ENCODE assay signal across 11 cellular contexts in genomic region chr1:226676381-226676780, GRCh38.
DNase-seq lines count a peak whose midpoint lies in the region; ATAC-seq lines count a peak whose summit lies in the region.
"Had no signal": no experiment of that assay in that cellular context is flagged by ENCODE, and none has a peak within 500 bp of the region (broad histone marks: within the 10 kb centered on the region; RNA-seq: fewer than 3 reads in every experiment).

No MANE protein-coding gene starts in this region.

- peak overlapping the region; percentile 26 for H3K4me3 Mint-ChIP-seq in T-helper 1 cell treated with Interleukin-12 subunit alpha and Interleukin-12 subunit beta and Interleukin-4 antibody, amounts not matched to agents 30 μg/mL and 1 μg/mL, for 36 hours
- peak overlapping the region; percentile 73 for H3K4me3 Mint-ChIP-seq in T-helper 2 cell treated with Interferon-gamma antibody and Interleukin-4, amounts not matched to agents 5 μg/mL and 100 μg/mL, for 36 hours

- H3K36me3 Mint-ChIP-seq in T-helper 1 cell treated with Interleukin-12 subunit alpha and Interleukin-12 subunit beta and Interleukin-4 antibody, amounts not matched to agents 30 μg/mL and 1 μg/mL, for 36 hours (ENCODE audit: low read depth): peaks cover 11% of the 10 kb centered on the region
- H3K36me3 Mint-ChIP-seq in T-helper 2 cell treated with Interferon-gamma antibody and Interleukin-4, amounts not matched to agents 5 μg/mL and 100 μg/mL, for 36 hours (ENCODE audit: low read depth): peaks cover 22% of the 10 kb centered on the region

- no peak for DNase-seq in T-helper 1 cell
- no peak for DNase-seq in T-helper 2 cell treated with Interferon-gamma antibody and Interleukin-4, amounts not matched to agents 5 μg/mL and 100 μg/mL, for 36 hours (ENCODE audit: low spot score)
- peak; percentile 35 for DNase-seq in fibroblast of peridontal ligament (ENCODE audit: extremely low read depth)
- DNase-seq in NCI-H526 treated with DMSO at 0.1 percent for 48 hours (lab: John Stamatoyannopoulos, UW): no peak
- no peak for DNase-seq in EL
- DNase-seq: NCI-H774 had no signal

- peaks cover 0 to 2% of the 10 kb centered on the region in 2 donors for H3K36me3 ChIP-seq in stomach smooth muscle (ENCODE audit: control insufficient read depth in 2 of 2, insufficient read depth in 2 of 2, low read length in 2 of 2)

- peak overlapping the region; percentile 93 for H3K27ac ChIP-seq in stomach smooth muscle (ENCODE audit: low read length)

- H3K4me1 Mint-ChIP-seq in T-helper 1 cell treated with Interleukin-12 subunit alpha and Interleukin-12 subunit beta and Interleukin-4 antibody, amounts not matched to agents 30 μg/mL and 1 μg/mL, for 36 hours (ENCODE audit: low read depth): peaks cover 84% of the 10 kb centered on the region
- peaks cover 85% of the 10 kb centered on the region for H3K4me1 Mint-ChIP-seq in T-helper 2 cell treated with Interferon-gamma antibody and Interleukin-4, amounts not matched to agents 5 μg/mL and 100 μg/mL, for 36 hours (ENCODE audit: low read depth)

- H3K27ac Mint-ChIP-seq in T-helper 1 cell treated with Interleukin-12 subunit alpha and Interleukin-12 subunit beta and Interleukin-4 antibody, amounts not matched to agents 30 μg/mL and 1 μg/mL, for 36 hours: peak overlapping the region; percentile 84
- peak overlapping the region; percentile 92 for H3K27ac Mint-ChIP-seq in T-helper 2 cell treated with Interferon-gamma antibody and Interleukin-4, amounts not matched to agents 5 μg/mL and 100 μg/mL, for 36 hours

- no peaks in the 10 kb centered on the region for H3K27me3 ChIP-seq in stomach smooth muscle (ENCODE audit: control insufficient read depth in 1 of 2, insufficient read depth in 2 of 2, low read length in 2 of 2)

- peak overlapping the region in 1 of 2 donors; percentile 22 for H3K4me3 ChIP-seq in stomach smooth muscle (ENCODE audit: low read length in 2 of 2)
- H3K4me3 ChIP-seq: A549 had no signal

- peaks cover 83% of the 10 kb centered on the region for H3K4me1 ChIP-seq in stomach smooth muscle (ENCODE audit: control insufficient read depth, insufficient read depth, low read length)

- no peaks in the 10 kb centered on the region for H3K9me3 Mint-ChIP-seq in T-helper 1 cell treated with Interleukin-12 subunit alpha and Interleukin-12 subunit beta and Interleukin-4 antibody, amounts not matched to agents 30 μg/mL and 1 μg/mL, for 36 hours
- H3K9me3 Mint-ChIP-seq in T-helper 2 cell treated with Interferon-gamma antibody and Interleukin-4, amounts not matched to agents 5 μg/mL and 100 μg/mL, for 36 hours: no peaks in the 10 kb centered on the region
- H3K9me3 Mint-ChIP-seq: nephron had no signal

- peak overlapping the region; percentile 58 to 61 for H3K9ac ChIP-seq in stomach smooth muscle (ENCODE audit: low read length in 2 of 2)

- H3K27me3 Mint-ChIP-seq in T-helper 1 cell treated with Interleukin-12 subunit alpha and Interleukin-12 subunit beta and Interleukin-4 antibody, amounts not matched to agents 30 μg/mL and 1 μg/mL, for 36 hours (ENCODE audit: low read depth): no peaks in the 10 kb centered on the region
- H3K27me3 Mint-ChIP-seq in T-helper 2 cell treated with Interferon-gamma antibody and Interleukin-4, amounts not matched to agents 5 μg/mL and 100 μg/mL, for 36 hours (ENCODE audit: low read depth): no peaks in the 10 kb centered on the region

- no peak for ATAC-seq in HG03025 (IDR thresholded peaks at IDR 0.05; ENCODE audit: low FRiP score, unreplicated experiment)

- H3K9me3 ChIP-seq in stomach smooth muscle (ENCODE audit: control insufficient read depth in 2 of 2, low read length in 2 of 2): no peaks in the 10 kb centered on the region
- H3K9me3 ChIP-seq: A549 had no signal
